36 cellular contexts compared by ENCODE assay signal in the genomic region with DNA sequence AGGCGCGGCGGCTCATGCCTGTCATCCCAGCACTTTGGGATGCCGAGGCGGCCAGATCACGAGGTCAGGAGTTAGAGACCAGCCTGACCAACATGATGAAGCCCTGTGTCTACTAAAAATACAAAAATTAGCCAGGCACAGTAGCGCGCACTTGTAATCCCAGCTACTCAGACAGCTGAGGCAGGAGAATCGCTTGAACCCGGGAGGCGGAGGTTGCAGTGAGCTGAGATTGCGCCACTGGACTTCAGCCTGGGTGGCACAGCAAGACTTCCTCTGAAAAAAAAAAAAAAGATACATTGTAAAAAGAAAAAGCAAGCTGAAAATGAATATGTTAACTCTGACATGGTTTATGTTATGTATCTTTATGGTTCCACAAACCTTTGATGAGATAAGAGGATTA. TPM values are rescaled to one million over a fixed set of nuclear protein-coding genes. Genes with fewer than 3 reads are reported as not detected.
"Had no signal": no experiment of that assay in that cellular context is flagged by ENCODE, and none has a peak within 500 bp of the region (broad histone marks: within the 10 kb centered on the region; RNA-seq: fewer than 3 reads in every experiment).

No MANE protein-coding gene starts in this region.

- H3K9me3 ChIP-seq: adrenal gland, body of pancreas, esophagus muscularis mucosa, gastrocnemius medialis had no signal

- ATAC-seq: activated CD4-positive, alpha-beta T cell treated with anti-CD3 and anti-CD28 coated beads for 36 hours; activated CD8-positive, alpha-beta memory T cell treated with anti-CD3 and anti-CD28 coated beads, Interleukin-2, amount 10 ng/mL, durations not matched to agents 7 days and 5 days; activated CD8-positive, alpha-beta T cell treated with anti-CD3 and anti-CD28 coated beads, Interleukin-2, amount 10 ng/mL, durations not matched to agents 7 days and 5 days; activated naive CD8-positive, alpha-beta T cell treated with anti-CD3 and anti-CD28 coated beads, Interleukin-2, amount 50 U/mL, for 24 hours; body of pancreas; effector memory CD8-positive, alpha-beta T cell; foreskin keratinocyte; gastrocnemius medialis; T-helper 17 cell had no signal

- H3K4me1 ChIP-seq: adrenal gland, gastrocnemius medialis had no signal

- H3K4me3 ChIP-seq: adrenal gland, body of pancreas, esophagus muscularis mucosa, gastrocnemius medialis had no signal

- DNase-seq: activated CD4-positive, alpha-beta memory T cell treated with anti-CD3 and anti-CD28 coated beads for 36 hours; activated CD4-positive, alpha-beta T cell treated with anti-CD3 and anti-CD28 coated beads for 36 hours; activated CD4-positive, alpha-beta T cell treated with anti-CD3 and anti-CD28 coated beads, Interleukin-2, amount 10 ng/mL, durations not matched to agents 24 days and 14 days; activated CD4-positive, CD25-positive, alpha-beta regulatory T cell; activated CD4-positive, CD25-positive, alpha-beta regulatory T cell treated with anti-CD3 and anti-CD28 coated beads, Interleukin-2, amount 50 U/mL, for 72 hours; activated CD8-positive, alpha-beta memory T cell treated with anti-CD3 and anti-CD28 coated beads, Interleukin-2, amount 10 ng/mL, durations not matched to agents 7 days and 5 days; activated CD8-positive, alpha-beta memory T cell treated with anti-CD3 and anti-CD28 coated beads, Interleukin-2, amount 50 U/mL, for 4 hours; activated CD8-positive, alpha-beta T cell treated with anti-CD3 and anti-CD28 coated beads, Interleukin-2, amount 10 ng/mL, durations not matched to agents 7 days and 5 days; activated effector memory CD4-positive, alpha-beta T cell treated with anti-CD3 and anti-CD28 coated beads, Interleukin-2, amount 50 U/mL, for 16 hours; activated naive CD4-positive, alpha-beta T cell treated with anti-CD3 and anti-CD28 coated beads for 36 hours; activated naive CD8-positive, alpha-beta T cell treated with anti-CD3 and anti-CD28 coated beads for 36 hours; activated naive CD8-positive, alpha-beta T cell treated with anti-CD3 and anti-CD28 coated beads, Interleukin-2, amount 50 U/mL, for 24 hours; activated T-cell treated with anti-CD3 and anti-CD28 coated beads, Interleukin-2, amount 50 U/mL, for 1 hour; activated T-cell treated with anti-CD3 and anti-CD28 coated beads, Interleukin-2, amount 50 U/mL, for 48 hours; adrenal gland; amygdala; aorta; body of pancreas; caudate nucleus; cortex of kidney; dermis blood vessel endothelial cell; effector CD4-positive, alpha-beta T cell; effector memory CD8-positive, alpha-beta T cell; erythroblast; foreskin keratinocyte; gastrocnemius medialis; glutamatergic neuron; T-helper 1 cell; T-helper 17 cell; T1000 had no signal

- FAIRE-seq: colon had no signal

- H3K36me3 ChIP-seq: adrenal gland, esophagus muscularis mucosa, gastrocnemius medialis had no signal

- H3K27me3 ChIP-seq: adrenal gland, body of pancreas, gastrocnemius medialis had no signal

- H3K27ac ChIP-seq: adrenal gland, body of pancreas, esophagus muscularis mucosa, foreskin keratinocyte, gastrocnemius medialis had no signal

RNA-seq across cellular contexts. Expression of a gene that starts 33.6 kb away (rescaled TPM):
- total RNA-seq: activated CD4-positive, alpha-beta T cell treated with anti-CD3 and anti-CD28 coated beads, Interleukin-2, amount 10 ng/mL, durations not matched to agents 24 days and 14 days; activated CD8-positive, alpha-beta memory T cell treated with anti-CD3 and anti-CD28 coated beads for 36 hours; activated CD8-positive, alpha-beta memory T cell treated with anti-CD3 and anti-CD28 coated beads, Interleukin-2, amount 10 ng/mL, durations not matched to agents 7 days and 5 days; activated CD8-positive, alpha-beta T cell treated with anti-CD3 and anti-CD28 coated beads, Interleukin-2, amount 10 ng/mL, durations not matched to agents 7 days and 5 days; activated naive CD4-positive, alpha-beta T cell treated with anti-CD3 and anti-CD28 coated beads for 36 hours; activated T-helper 1 cell treated with anti-CD3 and anti-CD28 coated beads, Interleukin-12 subunit alpha, Interleukin-12 subunit beta, Interleukin-2, Interleukin-4 antibody, amounts not matched to agents 30 ng/mL and 10 ng/mL and 1 ng/mL, durations not matched to agents 14 hours and 24 hours and 36 hours; activated T-helper 2 cell treated with anti-CD3 and anti-CD28 coated beads, Interferon-gamma antibody, Interleukin-2, Interleukin-4, amounts not matched to agents 10 μg/mL and 5 μg/mL and 100 μg/mL, durations not matched to agents 14 hours and 24 hours and 36 hours; body of pancreas; chondrocyte; dermis blood vessel endothelial cell; esophagus muscularis mucosa; foreskin keratinocyte; gastrocnemius medialis had no signal
- polyA plus RNA-seq: foreskin keratinocyte had no signal
